ENCODE assay signal across 34 cellular contexts in the genomic region with DNA sequence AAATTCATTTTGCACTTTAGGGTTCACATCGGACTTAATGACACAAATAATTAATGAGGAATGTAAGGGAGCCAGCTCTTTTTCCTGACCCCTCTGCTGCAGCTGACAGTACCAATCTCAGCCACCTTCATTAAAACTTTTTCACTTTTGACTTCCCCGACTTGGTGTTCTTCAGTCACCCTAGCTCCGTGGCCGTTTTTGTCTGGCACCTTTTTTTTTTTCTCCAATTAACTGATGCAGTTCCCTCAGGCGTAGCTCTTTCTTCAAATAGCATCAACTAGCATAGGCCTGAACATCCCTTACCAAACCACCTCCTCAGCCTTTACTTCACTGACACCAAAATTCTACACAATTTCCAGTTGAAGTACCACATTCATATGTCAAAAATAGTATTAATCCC.
"Had no signal": no experiment of that assay in that cellular context is flagged by ENCODE, and none has a peak within 500 bp of the region (broad histone marks: within the 10 kb centered on the region; RNA-seq: fewer than 3 reads in every experiment).

No MANE protein-coding gene starts in this region.

- H3K4me3 ChIP-seq: adrenal gland, ascending aorta, body of pancreas, breast epithelium, cardiac muscle cell had no signal

- H3K4me1 ChIP-seq: adrenal gland, ascending aorta, body of pancreas had no signal

- H3K27me3 ChIP-seq: adrenal gland, ascending aorta, body of pancreas, brain microvascular endothelial cell, breast epithelium, cardiac muscle cell had no signal

- H3K36me3 ChIP-seq: adrenal gland, ascending aorta, brain microvascular endothelial cell, breast epithelium, cardiac muscle cell had no signal

- FAIRE-seq: astrocyte, bronchial epithelial cell had no signal

- H3K9me3 ChIP-seq: adrenal gland, ascending aorta, body of pancreas, breast epithelium had no signal

- DNase-seq: activated effector memory CD4-positive, alpha-beta T cell treated with anti-CD3 and anti-CD28 coated beads, Interleukin-2, amount 50 U/mL, for 16 hours; activated effector memory CD4-positive, alpha-beta T cell treated with Interleukin-2 at 50 U/mL for 16 hours; activated gamma-delta T cell; activated gamma-delta T cell treated with Interleukin-2 at 50 U/mL for 16 hours; activated naive CD4-positive, alpha-beta T cell; activated naive CD4-positive, alpha-beta T cell treated with anti-CD3 and anti-CD28 coated beads for 36 hours; activated naive CD4-positive, alpha-beta T cell treated with anti-CD3 and anti-CD28 coated beads, Interleukin-2, amount 10 ng/mL, durations not matched to agents 7 days and 5 days; activated naive CD4-positive, alpha-beta T cell treated with anti-CD3 and anti-CD28 coated beads, Interleukin-2, amount 50 U/mL, for 16 hours; activated naive CD4-positive, alpha-beta T cell treated with Interleukin-2 at 50 U/mL for 16 hours; activated naive CD8-positive, alpha-beta T cell treated with anti-CD3 and anti-CD28 coated beads for 36 hours; activated naive CD8-positive, alpha-beta T cell treated with anti-CD3 and anti-CD28 coated beads, Interleukin-2, amount 10 ng/mL, durations not matched to agents 7 days and 5 days; activated naive CD8-positive, alpha-beta T cell treated with anti-CD3 and anti-CD28 coated beads, Interleukin-2, amount 50 U/mL, for 24 hours; activated T-cell treated with anti-CD3 and anti-CD28 coated beads, Interleukin-2, amount 50 U/mL, for 1 hour; activated T-cell treated with anti-CD3 and anti-CD28 coated beads, Interleukin-2, amount 50 U/mL, for 24 hours; activated T-cell treated with anti-CD3 and anti-CD28 coated beads, Interleukin-2, amount 50 U/mL, for 4 hours; activated T-cell treated with anti-CD3 and anti-CD28 coated beads, Interleukin-2, amount 50 U/mL, for 48 hours; activated T-cell treated with anti-CD3 and anti-CD28 coated beads, Interleukin-2, amount 50 U/mL, for 72 hours; adrenal gland; amniotic stem cell; amygdala; anterior cingulate cortex; aorta; body of pancreas; brain microvascular endothelial cell; caudate nucleus; central memory CD4-positive, alpha-beta T cell; cerebellar nuclear complex had no signal

- H3K27ac ChIP-seq: adrenal gland, ascending aorta, body of pancreas, brain microvascular endothelial cell, breast epithelium, cardiac muscle cell had no signal

- ATAC-seq: activated naive CD4-positive, alpha-beta T cell treated with anti-CD3 and anti-CD28 coated beads, Interleukin-2, amount 50 U/mL, for 72 hours; activated naive CD8-positive, alpha-beta T cell treated with anti-CD3 and anti-CD28 coated beads, Interleukin-2, amount 50 U/mL, for 24 hours; activated T-cell treated with anti-CD3 and anti-CD28 coated beads, Interleukin-2, amount 50 U/mL, for 4 hours; activated T-cell treated with anti-CD3 and anti-CD28 coated beads, Interleukin-2, amount 50 U/mL, for 72 hours; activated T-helper 17 cell treated with anti-CD3 and anti-CD28 coated beads, Interleukin-2, amount 50 U/mL, for 72 hours; body of pancreas had no signal
